ENCODE assay signal across 26 cellular contexts in the genomic region with DNA sequence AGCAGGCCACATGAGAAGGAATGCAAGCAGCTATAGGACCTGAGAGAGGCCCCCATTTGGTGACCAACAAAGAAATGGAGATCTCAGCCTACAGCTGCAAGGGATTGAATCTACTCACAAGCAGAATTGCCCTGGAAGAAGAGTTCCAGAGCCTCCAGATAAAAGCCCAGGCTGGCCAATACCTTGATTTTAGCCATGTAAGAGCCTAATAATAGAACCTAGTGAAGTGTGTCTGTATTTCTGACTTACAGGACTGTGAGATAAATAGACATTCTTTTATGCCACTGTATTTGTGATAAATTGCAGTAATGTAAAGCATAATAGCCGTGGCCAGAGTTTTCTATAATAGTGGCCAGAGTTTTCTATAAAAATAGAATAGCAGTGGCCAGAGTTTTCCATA.
"Had no signal": no experiment of that assay in that cellular context is flagged by ENCODE, and none has a peak within 500 bp of the region (broad histone marks: within the 10 kb centered on the region; RNA-seq: fewer than 3 reads in every experiment).

No MANE protein-coding gene starts in this region.

- DNase-seq: cerebellar nuclear complex; cortex of kidney; effector memory CD8-positive, alpha-beta T cell; kidney; left lung; mucosa of descending colon; naive B cell; occipital lobe; ovary; posterior cingulate gyrus; psoas muscle; right lobe of liver; small intestine; stimulated activated CD4-positive, alpha-beta T cell treated with anti-CD3 and anti-CD28 coated beads, Interleukin-15, amount 100 ng/mL, for 24 hours; stimulated activated CD4-positive, alpha-beta T cell treated with anti-CD3 and anti-CD28 coated beads, Interleukin-2, amount 100 ng/mL, for 48 hours; stimulated activated naive B cell treated with anti-CD40 and anti-IgM and Interleukin-4, amounts not matched to agents 10 μg/mL and 1 μg/mL and 100 μg/mL, for 72 hours; upper lobe of left lung had no signal

- H3K27me3 Mint-ChIP-seq: effector memory CD8-positive, alpha-beta T cell; memory B cell; naive B cell; natural killer cell treated with Interleukin-12 subunit alpha and Interleukin-12 subunit beta and Interleukin-15 and Interleukin-18, amount 100 ng/mL, for 72 hours; stimulated activated naive B cell treated with anti-CD40 and anti-IgM and Interleukin-4, amounts not matched to agents 10 μg/mL and 1 μg/mL and 100 μg/mL, for 72 hours; stimulated activated naive CD8-positive, alpha-beta T cell treated with anti-CD3 and anti-CD28 coated beads, Interleukin-15, Interleukin-2, amounts not matched to agents 100 ng/mL and 50 ng/mL, for 24 hours had no signal

- H2AFZ ChIP-seq: hepatocyte had no signal

- H3K36me3 ChIP-seq: left lung, ovary, right lobe of liver, thoracic aorta, tibial nerve, upper lobe of left lung had no signal

- ATAC-seq: effector memory CD8-positive, alpha-beta T cell; left lung; mucosa of descending colon; natural killer cell treated with Interleukin-12 subunit alpha and Interleukin-12 subunit beta and Interleukin-15 and Interleukin-18, amount 100 ng/mL, for 72 hours; psoas muscle; right lobe of liver; stimulated activated naive B cell treated with anti-CD40 and anti-IgM and Interleukin-4, amounts not matched to agents 10 μg/mL and 1 μg/mL and 100 μg/mL, for 72 hours had no signal

- H3K79me2 ChIP-seq: hepatocyte had no signal

- H3K4me1 ChIP-seq: left lung, psoas muscle, right lobe of liver, tibial nerve, upper lobe of left lung had no signal

- H3K9me3 ChIP-seq: mucosa of descending colon, ovary, psoas muscle, right lobe of liver, thoracic aorta, upper lobe of left lung had no signal

- H3K27ac Mint-ChIP-seq: effector memory CD8-positive, alpha-beta T cell; memory B cell; mesothelial cell of epicardium; naive B cell; natural killer cell treated with Interleukin-12 subunit alpha and Interleukin-12 subunit beta and Interleukin-15 and Interleukin-18, amount 100 ng/mL, for 72 hours; stimulated activated naive B cell treated with anti-CD40 and anti-IgM and Interleukin-4, amounts not matched to agents 10 μg/mL and 1 μg/mL and 100 μg/mL, for 72 hours; stimulated activated naive CD8-positive, alpha-beta T cell treated with anti-CD3 and anti-CD28 coated beads, Interleukin-15, Interleukin-2, amounts not matched to agents 100 ng/mL and 50 ng/mL, for 24 hours had no signal

- H3K4me2 ChIP-seq: hepatocyte had no signal

- H3K27me3 ChIP-seq: hepatocyte, left lung, ovary, right lobe of liver, tibial nerve, upper lobe of left lung had no signal

- H3K9me3 Mint-ChIP-seq: memory B cell; stimulated activated naive B cell treated with anti-CD40 and anti-IgM and Interleukin-4, amounts not matched to agents 10 μg/mL and 1 μg/mL and 100 μg/mL, for 72 hours; stimulated activated naive CD8-positive, alpha-beta T cell treated with anti-CD3 and anti-CD28 coated beads, Interleukin-15, Interleukin-2, amounts not matched to agents 100 ng/mL and 50 ng/mL, for 24 hours had no signal

- H3K4me3 ChIP-seq: hepatocyte, left lung, lung, mucosa of descending colon, ovary, psoas muscle, right lobe of liver, thoracic aorta, tibial nerve, upper lobe of left lung had no signal

- H3K27ac ChIP-seq: hepatocyte, left lung, ovary, psoas muscle, right lobe of liver, thoracic aorta, tibial nerve, upper lobe of left lung had no signal

- H3K36me3 Mint-ChIP-seq: memory B cell; mesothelial cell of epicardium; naive B cell; natural killer cell treated with Interleukin-12 subunit alpha and Interleukin-12 subunit beta and Interleukin-15 and Interleukin-18, amount 100 ng/mL, for 72 hours; stimulated activated naive B cell treated with anti-CD40 and anti-IgM and Interleukin-4, amounts not matched to agents 10 μg/mL and 1 μg/mL and 100 μg/mL, for 72 hours had no signal

- H3K4me3 Mint-ChIP-seq: effector memory CD8-positive, alpha-beta T cell; memory B cell; mesothelial cell of epicardium; naive B cell; natural killer cell treated with Interleukin-12 subunit alpha and Interleukin-12 subunit beta and Interleukin-15 and Interleukin-18, amount 100 ng/mL, for 72 hours; neural crest cell; stimulated activated naive B cell treated with anti-CD40 and anti-IgM and Interleukin-4, amounts not matched to agents 10 μg/mL and 1 μg/mL and 100 μg/mL, for 72 hours; stimulated activated naive CD8-positive, alpha-beta T cell treated with anti-CD3 and anti-CD28 coated beads, Interleukin-15, Interleukin-2, amounts not matched to agents 100 ng/mL and 50 ng/mL, for 24 hours had no signal

- H3K4me1 Mint-ChIP-seq: naive B cell; stimulated activated naive B cell treated with anti-CD40 and anti-IgM and Interleukin-4, amounts not matched to agents 10 μg/mL and 1 μg/mL and 100 μg/mL, for 72 hours had no signal
